In genomic region chr4:74453037-74453635, GRCh38 we compare ENCODE assay signal across 1 cellular context.
A peak's percentile ranks its signal among the peaks of the same experiment; 100 is the strongest.
TF ChIP-seq lines count a peak whose summit lies in the region.

No MANE protein-coding gene starts in this region.

TF ChIP-seq in K562, 482 proteins besides CTCF, POLR2A, EP300 and RAD21 (continued from another document and continues in another):
- TF ChIP-seq ZNF224 (CRISPR knock-in tag; IDR thresholded peaks at IDR 0.05) (no peak), ZNF24 (IDR thresholded peaks at IDR 0.05) (no peak), IRF9 (tag; IDR thresholded peaks at IDR 0.05) (no peak), GTF2E2 (tag; IDR thresholded peaks at IDR 0.05) (0 out of 2 replicates have a peak, but pooled peaks have one; percentile 9), ZNF282 (CRISPR knock-in tag; IDR thresholded peaks at IDR 0.05) (no peak), PURB (CRISPR knock-in tag; IDR thresholded peaks at IDR 0.05; ENCODE audit: low read depth) (no peak), NR2C1 (IDR thresholded peaks at IDR 0.05) (no peak), NR2C1 (tag; IDR thresholded peaks at IDR 0.05) (no peak), E2F1 (CRISPR knock-in tag; IDR thresholded peaks at IDR 0.05) (no peak), NEUROD1 (IDR thresholded peaks at IDR 0.05; ENCODE audit: borderline replicate concordance, low read depth, low read length, partially characterized antibody) (peak; percentile 26), THAP12 (CRISPR knock-in tag; IDR thresholded peaks at IDR 0.05) (no peak), CBX5 (IDR thresholded peaks at IDR 0.05; ENCODE audit: borderline replicate concordance, low read depth) (no peak), ELF2 (CRISPR knock-in tag; IDR thresholded peaks at IDR 0.05) (no peak), AFF4 (CRISPR knock-in tag; IDR thresholded peaks at IDR 0.05) (no peak), HNRNPH1 (optimal IDR thresholded peaks at IDR 0.05; ENCODE audit: low read depth, low read length) (no peak), HOXB6 (CRISPR knock-in tag; IDR thresholded peaks at IDR 0.05; ENCODE audit: borderline replicate concordance) (no peak), DPF2 (IDR thresholded peaks at IDR 0.05) (peak; percentile 91), FOXA3 (CRISPR knock-in tag; conservative IDR thresholded peaks at IDR 0.05 in 1 of 2, IDR thresholded peaks at IDR 0.05 in 1 of 2) (no peak), ZNF785 (CRISPR knock-in tag; IDR thresholded peaks at IDR 0.05) (no peak), ZNF76 (CRISPR knock-in tag; IDR thresholded peaks at IDR 0.05; ENCODE audit: borderline replicate concordance) (no peak), MNT (conservative IDR thresholded peaks at IDR 0.05) (peak; percentile 27 to 59; a peak in 2 of 4 replicates), SMAD1 (IDR thresholded peaks at IDR 0.05; ENCODE audit: low read depth, low read length, partially characterized antibody) (no peak), PHB (CRISPR knock-in tag; IDR thresholded peaks at IDR 0.05) (no peak), SIRT6 (IDR thresholded peaks at IDR 0.05; ENCODE audit: low read depth, low read length) (no peak), ZKSCAN8 (CRISPR knock-in tag; IDR thresholded peaks at IDR 0.05) (no peak), RBFOX2 (IDR thresholded peaks at IDR 0.05; ENCODE audit: low read depth, low read length) (no peak; the same call in 1 of the 2 replicates), RERE (CRISPR knock-in tag; IDR thresholded peaks at IDR 0.05; ENCODE audit: borderline replicate concordance) (no peak), TBP (optimal IDR thresholded peaks at IDR 0.05; ENCODE audit: low read depth, low read length) (no peak), ZBED1 (IDR thresholded peaks at IDR 0.05) (no peak), ZFP1 (CRISPR knock-in tag; IDR thresholded peaks at IDR 0.05) (no peak), USF1 (CRISPR knock-in tag; IDR thresholded peaks at IDR 0.05) (no peak), ZNF280B (CRISPR knock-in tag; IDR thresholded peaks at IDR 0.05) (no peak), SMAD3 (CRISPR knock-in tag; conservative IDR thresholded peaks at IDR 0.05) (no peak), MCM3 (IDR thresholded peaks at IDR 0.05) (no peak), MCM5 (IDR thresholded peaks at IDR 0.05; ENCODE audit: low read depth) (no peak), NUFIP1 (IDR thresholded peaks at IDR 0.05; ENCODE audit: partially characterized antibody) (no peak), CBFA2T2 (conservative IDR thresholded peaks at IDR 0.05) (peak; percentile 81), E2F6 (IDR thresholded peaks at IDR 0.05; ENCODE audit: borderline replicate concordance in 1 of 2, extremely low read depth in 1 of 2, insufficient read depth in 1 of 2, insufficient read length in 1 of 2, low read depth in 1 of 2, low read length in 1 of 2, poor library complexity in 1 of 2, severe bottlenecking in 1 of 2) (peak in 1 of 2 experiments; percentile 13), SNIP1 (IDR thresholded peaks at IDR 0.05; ENCODE audit: low read depth) (no peak), RCOR1 (IDR thresholded peaks at IDR 0.05; ENCODE audit: borderline replicate concordance in 1 of 2, low read depth in 2 of 2, low read length in 2 of 2) (peak in 1 of 2 experiments; percentile 71; a peak in 1 of 4 replicates), KLF16 (IDR thresholded peaks at IDR 0.05) (peak; percentile 65), TAF1 (IDR thresholded peaks at IDR 0.05; ENCODE audit: control insufficient read depth, extremely low read depth, insufficient read depth, low read length, severe bottlenecking) (no peak), YBX1 (IDR thresholded peaks at IDR 0.05) (no peak), ZNF507 (tag; conservative IDR thresholded peaks at IDR 0.05) (no peak), ZNF140 (CRISPR knock-in tag; IDR thresholded peaks at IDR 0.05) (no peak), KLF6 (CRISPR knock-in tag; IDR thresholded peaks at IDR 0.05; ENCODE audit: borderline replicate concordance) (no peak), STAT5A (IDR thresholded peaks at IDR 0.05; ENCODE audit: borderline replicate concordance, low read length) (0 out of 2 replicates have a peak, but pooled peaks have one; percentile 43), ZNF431 (CRISPR knock-in tag; IDR thresholded peaks at IDR 0.05) (no peak), ADNP (tag; IDR thresholded peaks at IDR 0.05) (no peak), ZNF717 (CRISPR knock-in tag; IDR thresholded peaks at IDR 0.05) (no peak), ZNF445 (CRISPR knock-in tag; IDR thresholded peaks at IDR 0.05; ENCODE audit: low read depth) (no peak), ARNT (IDR thresholded peaks at IDR 0.05) (0 out of 4 replicates have a peak, but pooled peaks have one; percentile 18 to 57)
